In the genomic region with DNA sequence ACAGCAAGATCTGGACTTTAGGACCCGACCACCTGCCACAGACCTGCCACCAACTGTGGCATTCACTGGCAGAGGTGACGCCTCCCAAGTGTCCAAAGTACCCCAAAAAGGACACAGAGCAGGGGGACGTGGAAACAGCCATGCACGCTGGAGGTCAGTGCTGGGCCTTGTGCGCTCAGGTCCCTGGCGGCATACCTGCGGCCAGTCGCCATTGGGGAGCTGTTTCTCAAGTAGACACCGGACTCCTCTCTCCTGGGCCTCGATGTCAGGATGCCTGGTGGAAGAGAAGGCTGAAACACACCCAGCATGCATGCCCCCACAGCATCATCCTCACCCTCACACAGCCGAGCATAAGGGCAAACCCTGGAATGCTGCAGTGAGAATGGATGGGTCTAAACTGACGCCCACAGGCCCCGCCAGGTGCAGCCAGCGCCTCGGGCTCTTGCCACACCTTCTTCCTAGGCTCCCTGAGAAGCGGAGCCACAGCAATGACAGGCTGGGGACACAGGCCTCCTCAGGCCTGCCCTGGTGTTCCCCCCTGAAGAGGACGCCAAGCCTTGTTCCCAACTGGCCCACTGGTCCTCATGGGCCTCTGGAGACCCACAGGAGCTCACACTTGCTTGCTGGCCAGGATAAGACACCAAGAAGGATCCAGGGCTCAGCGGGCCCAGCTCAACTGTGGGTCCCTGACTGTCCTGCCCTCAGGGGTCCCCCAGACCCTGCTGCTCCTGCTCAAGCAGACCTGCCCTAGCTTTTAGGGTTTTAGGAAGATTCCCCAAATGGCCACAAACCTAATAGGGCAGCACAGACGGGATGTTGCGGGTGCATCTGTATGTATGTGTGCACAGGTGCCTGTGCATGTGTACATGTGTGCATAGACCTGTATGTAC, we compare ENCODE assay signal across 26 cellular contexts. TPM values are rescaled to one million over a fixed set of nuclear protein-coding genes. Genes with fewer than 3 reads are reported as not detected.
DNase-seq lines count a peak whose midpoint lies in the region; ATAC-seq, FAIRE-seq and TF ChIP-seq lines count a peak whose summit lies in the region.
"Had no signal": no experiment of that assay in that cellular context is flagged by ENCODE, and none has a peak within 500 bp of the region (broad histone marks: within the 10 kb centered on the region; RNA-seq: fewer than 3 reads in every experiment).

No MANE protein-coding gene starts in this region.

- no peak for TF ChIP-seq CTCF in osteocyte (IDR thresholded peaks at IDR 0.05)

- H3K36me3 Mint-ChIP-seq in osteocyte (ENCODE audit: unreplicated experiment): peaks cover 36% of the 10 kb centered on the region

- H3K27ac ChIP-seq in small intestine (ENCODE audit: low read depth in 1 of 2, low read length in 1 of 2): no peak overlapping the region
- H3K27ac ChIP-seq: HL-60 had no signal

- H3K27ac Mint-ChIP-seq in osteocyte (ENCODE audit: unreplicated experiment): no peak overlapping the region
- H3K27ac Mint-ChIP-seq: activated CD4-positive, alpha-beta T cell treated with anti-CD3 and anti-CD28 coated beads, Interleukin-2, amount 10 ng/mL, durations not matched to agents 7 days and 5 days; IgD-negative memory B cell; T-cell had no signal

- 93 to 94% (median 93%) methylated on average over 17 to 20 of the region's 20 CpGs for WGBS in small intestine, 3 donors

- H3K4me3 ChIP-seq in small intestine (ENCODE audit: low read depth in 1 of 2, low read length in 2 of 2): no peak overlapping the region
- H3K4me3 ChIP-seq: esophagus muscularis mucosa, left lung had no signal

- H3K27me3 Mint-ChIP-seq in osteocyte (ENCODE audit: unreplicated experiment): no peaks in the 10 kb centered on the region
- H3K27me3 Mint-ChIP-seq: activated CD4-positive, alpha-beta T cell treated with anti-CD3 and anti-CD28 coated beads, Interleukin-2, amount 10 ng/mL, durations not matched to agents 7 days and 5 days; central memory CD8-positive, alpha-beta T cell; IgD-negative memory B cell; T-cell had no signal

- peaks cover 35% of the 10 kb centered on the region for H3K4me1 Mint-ChIP-seq in osteocyte (ENCODE audit: unreplicated experiment)
- H3K4me1 Mint-ChIP-seq: activated CD4-positive, alpha-beta T cell treated with anti-CD3 and anti-CD28 coated beads, Interleukin-2, amount 10 ng/mL, durations not matched to agents 7 days and 5 days; central memory CD8-positive, alpha-beta T cell; T-cell had no signal

- FAIRE-seq in small intestine (lab: Jason Lieb, UNC): no peak

- no peaks in the 10 kb centered on the region for H3K9me3 Mint-ChIP-seq in osteocyte (ENCODE audit: unreplicated experiment)
- H3K9me3 Mint-ChIP-seq: activated CD4-positive, alpha-beta T cell treated with anti-CD3 and anti-CD28 coated beads, Interleukin-2, amount 10 ng/mL, durations not matched to agents 7 days and 5 days; central memory CD8-positive, alpha-beta T cell; IgD-negative memory B cell; T-cell had no signal

- no peaks in the 10 kb centered on the region for H3K9me3 ChIP-seq in small intestine (ENCODE audit: control insufficient read depth, low read depth)
- H3K9me3 ChIP-seq: esophagus muscularis mucosa, left lung had no signal

- no peak overlapping the region for H3K4me3 Mint-ChIP-seq in osteocyte (ENCODE audit: unreplicated experiment)
- H3K4me3 Mint-ChIP-seq: activated CD4-positive, alpha-beta T cell treated with anti-CD3 and anti-CD28 coated beads, Interleukin-2, amount 10 ng/mL, durations not matched to agents 7 days and 5 days; central memory CD8-positive, alpha-beta T cell; IgD-negative memory B cell; T-cell had no signal

- ATAC-seq in Right ventricle myocardium superior (ENCODE audit: poor library complexity) (no peak), left ventricle myocardium superior (no peak), HG02884 (IDR thresholded peaks at IDR 0.05; ENCODE audit: unreplicated experiment) (no peak)
- ATAC-seq: T-cell had no signal

- H3K36me3 ChIP-seq in small intestine (ENCODE audit: control insufficient read depth in 2 of 2, insufficient read depth in 2 of 2, low read length in 2 of 2): peaks cover 1 to 7% of the 10 kb centered on the region in 2 donors

- DNase-seq in Right ventricle myocardium superior (peak; percentile 24), left ventricle myocardium superior (no peak), ecto neural progenitor cell (ENCODE audit: low spot score) (peak; percentile 29), osteocyte (ENCODE audit: extremely low spot score, unreplicated experiment) (peak; percentile 73), ureter (ENCODE audit: low spot score) (peak; percentile 41), small intestine (no peak), activated gamma-delta T cell treated with Interleukin-2 at 50 U/mL for 16 hours (no peak)
- DNase-seq: activated CD4-positive, alpha-beta T cell treated with anti-CD3 and anti-CD28 coated beads, Interleukin-2, amount 10 ng/mL, durations not matched to agents 7 days and 5 days; activated naive CD4-positive, alpha-beta T cell; activated T-cell treated with anti-CD3 and anti-CD28 coated beads for 4 hours; anterior cingulate cortex; C1 segment of cervical spinal cord; DMS 273 treated with DMSO at 0.1 percent for 48 hours; effector CD4-positive, alpha-beta T cell; left lung; NCI-H146; NCI-H2171 treated with DMSO at 0.1 percent for 48 hours; NCI-H69; SHP77 had no signal

- intact Hi-C loops in Right ventricle myocardium superior (cut with DNase I) (no loop called here), left ventricle myocardium superior (cut with micrococcal nuclease) (no loop called here)

- H3K27me3 ChIP-seq in small intestine (ENCODE audit: control insufficient read depth in 2 of 2, insufficient read depth in 2 of 2, low read length in 2 of 2): no peaks in the 10 kb centered on the region
- H3K27me3 ChIP-seq: esophagus muscularis mucosa, left lung had no signal

- no peaks in the 10 kb centered on the region for H3K4me1 ChIP-seq in small intestine (ENCODE audit: control insufficient read depth in 2 of 2, insufficient read depth in 1 of 2, low read depth in 1 of 2, low read length in 1 of 2)

RNA-seq across cellular contexts. Expression of gene SPATC1L, which starts 7.7 kb away (rescaled TPM):
- total RNA-seq in Right ventricle myocardium superior (6.3 TPM), left ventricle myocardium superior (12.0 TPM), osteocyte (17.5 and 18.9 TPM in 2 replicates), ureter (12.3 TPM)
- 10 to 100 TPM in 1 of 3 donors, 1 to 10 TPM in 2; 2.9 to 10.4 (median 5.9) TPM for polyA plus RNA-seq in small intestine

RNA-seq across cellular contexts. Expression of gene FTCD, which starts 36.6 kb away (rescaled TPM):
- total RNA-seq in Right ventricle myocardium superior (1.9 TPM), left ventricle myocardium superior (1.5 TPM), osteocyte (2.3 and 2.5 TPM in 2 replicates), ureter (0.91 TPM)
- polyA plus RNA-seq in small intestine: 10 to 100 TPM in 2 of 3 donors, under 1 TPM in 1; 0.31 to 55.1 (median 22.8) TPM
- total RNA-seq: activated CD4-positive, alpha-beta T cell treated with anti-CD3 and anti-CD28 coated beads, Interleukin-2, amount 10 ng/mL, durations not matched to agents 7 days and 5 days; MCF 10A had no signal
- polyA plus RNA-seq: IgD-negative memory B cell had no signal

RNA-seq across cellular contexts. Expression of gene LSS, which starts 36.6 kb away (rescaled TPM):
- total RNA-seq in Right ventricle myocardium superior (57.9 TPM), left ventricle myocardium superior (58.3 TPM), osteocyte (92.0 and 101 TPM in 2 replicates), ureter (49.0 TPM)
- 10 to 100 TPM; 13.2 to 42.1 (median 23.9) TPM for polyA plus RNA-seq in small intestine

Comparison
In these comparisons a context has a peak if more than half of its experiments do, and no peak if none do; other contexts are left out.
1. DNase-seq: peak in Right ventricle myocardium superior (single experiment), ecto neural progenitor cell (single experiment), osteocyte (single experiment) and ureter (single experiment); none in left ventricle myocardium superior (single experiment), small intestine (single experiment) and activated gamma-delta T cell treated with Interleukin-2 at 50 U/mL for 16 hours (single experiment).